ENCODE assay signal across 22 cellular contexts in the genomic region with DNA sequence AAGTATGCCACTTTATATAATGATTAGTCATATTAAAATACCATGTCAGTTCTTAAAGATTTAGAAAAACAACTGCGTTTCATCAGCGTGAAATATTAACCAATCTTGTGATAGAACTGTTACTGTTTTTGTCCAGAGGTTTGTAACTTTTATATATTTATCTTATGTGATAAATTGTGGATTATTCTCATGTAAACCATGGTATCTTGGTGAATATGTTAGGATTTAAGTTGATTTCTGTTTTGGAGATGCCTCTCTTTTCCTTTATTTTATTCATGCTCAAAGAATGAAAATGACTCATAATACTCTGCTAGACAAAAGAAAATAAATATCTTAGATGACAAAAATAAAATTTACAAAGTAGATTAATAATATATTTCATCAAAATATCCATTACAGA.
A peak's percentile ranks its signal among the peaks of the same experiment; 100 is the strongest.
DNase-seq lines count a peak whose midpoint lies in the region; ATAC-seq, FAIRE-seq and TF ChIP-seq lines count a peak whose summit lies in the region.
"Had no signal": no experiment of that assay in that cellular context is flagged by ENCODE, and none has a peak within 500 bp of the region (broad histone marks: within the 10 kb centered on the region; RNA-seq: fewer than 3 reads in every experiment).

No MANE protein-coding gene starts in this region.

- no peak overlapping the region for H2AK9ac ChIP-seq in IMR-90 (replicated peaks; ENCODE audit: low read depth, low read length, poor library complexity)

- no peak overlapping the region for H3K14ac ChIP-seq in IMR-90 (replicated peaks; ENCODE audit: low read depth, low read length)

- TF ChIP-seq CTCF in A549 (IDR thresholded peaks at IDR 0.05) = no peak
- TF ChIP-seq CTCF in IMR-90 (conservative IDR thresholded peaks at IDR 0.05; ENCODE audit: low read depth, low read length) = no peak
- TF ChIP-seq CTCF in brain microvascular endothelial cell (IDR thresholded peaks at IDR 0.05; ENCODE audit: low read depth, low read length, missing control alignments) = no peak

- no peak for DNase-seq in A549 (ENCODE audit: low read depth in 1 of 2, low spot score in 1 of 2)
- DNase-seq in IMR-90 = peak; percentile 43
- no peak for DNase-seq in brain microvascular endothelial cell
- DNase-seq in hepatic stellate cell (ENCODE audit: low spot score) = peak; percentile 2
- no peak for DNase-seq in NCI-H146 (lab: John Stamatoyannopoulos, UW)
- no peak for DNase-seq in cerebellum (ENCODE audit: low spot score)
- no peak for DNase-seq in medulla oblongata (ENCODE audit: extremely low spot score)
- no peak for DNase-seq in NCI-H510A treated with DMSO at 0.1 percent for 48 hours (lab: John Stamatoyannopoulos, UW)
- DNase-seq: HFFc6, MM.1S, NCI-H1105, NCI-H187, NCI-H446, NCI-H774, Peyer's patch, SHP77 had no signal

- no peak overlapping the region for H2AFZ ChIP-seq in IMR-90 (replicated peaks; ENCODE audit: low read length, poor library complexity)

- peak overlapping the region; percentile 22; the same call in 2 of the 3 replicates for H3K4me2 ChIP-seq in A549
- H3K4me2 ChIP-seq in IMR-90 (ENCODE audit: low read depth, low read length) = no peak overlapping the region
- H3K4me2 ChIP-seq: KMS-11 had no signal

- H3K4ac ChIP-seq in IMR-90 (ENCODE audit: low read depth, low read length) = no peak overlapping the region

- H2BK120ac ChIP-seq in IMR-90 (ENCODE audit: low read depth, low read length) = no peak overlapping the region

- no peaks in the 10 kb centered on the region for H3K9me1 ChIP-seq in IMR-90 (ENCODE audit: insufficient read depth, low read length)

- no peak overlapping the region for H2BK20ac ChIP-seq in IMR-90 (ENCODE audit: low read depth, low read length)

- no peak overlapping the region for H2AK5ac ChIP-seq in IMR-90 (ENCODE audit: low read depth, low read length)

- TF ChIP-seq RAD21 in A549 (conservative IDR thresholded peaks at IDR 0.05 in 1 of 2, IDR thresholded peaks at IDR 0.05 in 1 of 2) (no peak), IMR-90 (IDR thresholded peaks at IDR 0.05; ENCODE audit: low read length) (no peak)

- no peak overlapping the region for H3K9ac ChIP-seq in IMR-90 (ENCODE audit: low read depth, low read length)
- H3K9ac ChIP-seq: KMS-11 had no signal

- no peak overlapping the region for H3K23ac ChIP-seq in IMR-90 (ENCODE audit: low read depth, low read length)

- H3K27ac ChIP-seq in A549 (no peak overlapping the region), IMR-90 (ENCODE audit: insufficient read depth, low read length) (no peak overlapping the region), brain microvascular endothelial cell (peak overlapping the region; percentile 39)
- H3K27ac ChIP-seq: 22Rv1, C4-2B, KMS-11, Peyer's patch had no signal

- no peak for ATAC-seq in A549
- peak; percentile 79 for ATAC-seq in IMR-90 (ENCODE audit: low read depth)

- no TSS peak for BruUV-seq in IMR-90 (replicated peaks; lab: Mats Ljungman, UMichigan)

- H4K8ac ChIP-seq in IMR-90 (ENCODE audit: low read depth in 2 of 2, low read length in 2 of 2) = no peak overlapping the region

- no peak overlapping the region for H2BK15ac ChIP-seq in IMR-90 (ENCODE audit: low read depth, low read length)

- H3K4me1 ChIP-seq in A549 (no peaks in the 10 kb centered on the region), IMR-90 (ENCODE audit: control insufficient read depth, insufficient read depth, low read length) (no peaks in the 10 kb centered on the region; the same call in 1 of the 2 replicates)
- H3K4me1 ChIP-seq: Peyer's patch had no signal

- POLR2A ChIA-PET in A549 (lab: Yijun Ruan, JAX) (no interaction called here), IMR-90 (lab: Charles Lee; ENCODE audit: unreplicated experiment) (no interaction called here)

- CTCF ChIA-PET in A549 (lab: Yijun Ruan, JAX) (no interaction called here), IMR-90 (lab: Yijun Ruan, JAX) (interaction anchor here (0.6 kb wide), 1 partner anchor 221 kb away, joined by 3 read pairs; no protein-coding TSS in a partner anchor)

- 56% methylated on average over 2 of the region's 2 CpGs for WGBS in A549 (ENCODE audit: missing lambda C conversion rate)
- WGBS in IMR-90 (ENCODE audit: extremely low coverage in 2 of 2, insufficient read length in 1 of 2), 2 experiments = no CpG with 5 or more reads among the region's 2 CpGs

- intact Hi-C loops in IMR-90 (cut with micrococcal nuclease) = no loop called here

- TF ChIP-seq EP300 in A549 (IDR thresholded peaks at IDR 0.05) = no peak

- in situ Hi-C loops in IMR-90 (cut with MboI; ENCODE audit: low sequenced_read_pairs) (no loop called here), brain microvascular endothelial cell (cut with HindIII; ENCODE audit: low pct_ligation_motif_present, low sequenced_read_pairs) (no loop called here)

- no peaks in the 10 kb centered on the region for H3K9me3 ChIP-seq in A549
- H3K9me3 ChIP-seq in IMR-90 (ENCODE audit: control insufficient read depth, insufficient read depth, low read length) = no peaks in the 10 kb centered on the region
- H3K9me3 ChIP-seq: Peyer's patch had no signal

- H3K79me1 ChIP-seq in IMR-90 (ENCODE audit: low read depth in 1 of 2, low read length in 2 of 2) = no peaks in the 10 kb centered on the region

- H3K36me3 ChIP-seq in IMR-90 (ENCODE audit: control insufficient read depth, insufficient read depth, low read length) = no peaks in the 10 kb centered on the region
- no peaks in the 10 kb centered on the region for H3K36me3 ChIP-seq in brain microvascular endothelial cell (replicated peaks)
- H3K36me3 ChIP-seq: Peyer's patch had no signal

- H3K27me3 ChIP-seq in IMR-90 (ENCODE audit: control insufficient read depth, insufficient read depth, low read length) (no peaks in the 10 kb centered on the region), brain microvascular endothelial cell (replicated peaks) (no peaks in the 10 kb centered on the region)
- H3K27me3 ChIP-seq: Peyer's patch had no signal

- no peak overlapping the region for H2BK5ac ChIP-seq in IMR-90 (ENCODE audit: low read depth, low read length, poor library complexity, severe bottlenecking)

- H3K4me3 ChIP-seq in A549 (no peak overlapping the region), IMR-90 (ENCODE audit: insufficient read depth, low read depth, low read length) (no peak overlapping the region), brain microvascular endothelial cell (ENCODE audit: low read depth, low read length) (no peak overlapping the region)
- H3K4me3 ChIP-seq: Peyer's patch had no signal

- no peak overlapping the region for H4K5ac ChIP-seq in IMR-90 (ENCODE audit: low read depth, low read length)

- dilution Hi-C loops in IMR-90 (cut with HindIII; ENCODE audit: low sequenced_read_pairs, unreplicated experiment) = no loop called here

- FAIRE-seq in A549 (lab: Jason Lieb, UNC) = no peak
- FAIRE-seq: GM12891, GM19239, H1 had no signal

- no peak overlapping the region for H3K18ac ChIP-seq in IMR-90 (ENCODE audit: low read depth, low read length)

- no peak for TF ChIP-seq POLR2A in A549 (IDR thresholded peaks at IDR 0.05; ENCODE audit: low read length)
- no peak for TF ChIP-seq POLR2A in IMR-90 (IDR thresholded peaks at IDR 0.05; ENCODE audit: low read depth, low read length)

- H3K56ac ChIP-seq in IMR-90 (ENCODE audit: extremely low read depth, insufficient read depth, low read length) = no peak overlapping the region

- no peak overlapping the region for H4K91ac ChIP-seq in IMR-90 (ENCODE audit: insufficient read depth, low read depth, low read length)

- H4K20me1 ChIP-seq in IMR-90 (ENCODE audit: insufficient read depth, low read length) = no peaks in the 10 kb centered on the region

TF ChIP-seq in A549, 52 proteins besides CTCF, POLR2A, EP300 and RAD21:
- no peak for TF ChIP-seq JUNB (IDR thresholded peaks at IDR 0.05)
- TF ChIP-seq MAFK (IDR thresholded peaks at IDR 0.05; ENCODE audit: partially characterized antibody) = no peak
- TF ChIP-seq ZNF302 (CRISPR knock-in tag; IDR thresholded peaks at IDR 0.05) = no peak
- TF ChIP-seq EHF (CRISPR knock-in tag; IDR thresholded peaks at IDR 0.05) = no peak
TF ChIP-seq in A549: peak in this region for 0.

TF ChIP-seq in IMR-90, 13 proteins besides CTCF, POLR2A, EP300 and RAD21:
- no peak for TF ChIP-seq MAFK (IDR thresholded peaks at IDR 0.05; ENCODE audit: low read depth, low read length)
- no peak for TF ChIP-seq CEBPB (IDR thresholded peaks at IDR 0.05; ENCODE audit: low read depth, low read length)
- TF ChIP-seq CHD1 (IDR thresholded peaks at IDR 0.05; ENCODE audit: low read depth, low read length) = no peak
- TF ChIP-seq BHLHE40 (IDR thresholded peaks at IDR 0.05; ENCODE audit: low read depth, low read length) = no peak
- TF ChIP-seq, protein P1, sequence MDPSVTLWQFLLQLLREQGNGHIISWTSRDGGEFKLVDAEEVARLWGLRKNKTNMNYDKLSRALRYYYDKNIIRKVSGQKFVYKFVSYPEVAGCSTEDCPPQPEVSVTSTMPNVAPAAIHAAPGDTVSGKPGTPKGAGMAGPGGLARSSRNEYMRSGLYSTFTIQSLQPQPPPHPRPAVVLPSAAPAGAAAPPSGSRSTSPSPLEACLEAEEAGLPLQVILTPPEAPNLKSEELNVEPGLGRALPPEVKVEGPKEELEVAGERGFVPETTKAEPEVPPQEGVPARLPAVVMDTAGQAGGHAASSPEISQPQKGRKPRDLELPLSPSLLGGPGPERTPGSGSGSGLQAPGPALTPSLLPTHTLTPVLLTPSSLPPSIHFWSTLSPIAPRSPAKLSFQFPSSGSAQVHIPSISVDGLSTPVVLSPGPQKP (IDR thresholded peaks at IDR 0.05; ENCODE audit: borderline replicate concordance, low read depth, low read length) = no peak
- no peak for TF ChIP-seq MAZ (IDR thresholded peaks at IDR 0.05; ENCODE audit: borderline replicate concordance, low read depth, low read length)
- TF ChIP-seq SMC3 (IDR thresholded peaks at IDR 0.05; ENCODE audit: low read depth, low read length) = no peak
- TF ChIP-seq MXI1 (IDR thresholded peaks at IDR 0.05; ENCODE audit: borderline replicate concordance, low read depth, low read length) = no peak
- TF ChIP-seq RFX5 (IDR thresholded peaks at IDR 0.05; ENCODE audit: low read depth, low read length) = no peak
- TF ChIP-seq FOS (IDR thresholded peaks at IDR 0.05; ENCODE audit: low read depth, low read length) = no peak
- TF ChIP-seq NFE2L2 (IDR thresholded peaks at IDR 0.05; ENCODE audit: low read depth, low read length) = no peak
- no peak for TF ChIP-seq USF2 (IDR thresholded peaks at IDR 0.05; ENCODE audit: low read depth, low read length)
- no peak for TF ChIP-seq RCOR1 (IDR thresholded peaks at IDR 0.05; ENCODE audit: insufficient replicate concordance, low read length)

Comparison
In these comparisons a context has a peak if more than half of its experiments do, and no peak if none do; other contexts are left out.
1. DNase-seq: peak in IMR-90 (single experiment) and hepatic stellate cell (single experiment); none in A549 (0 of 2), brain microvascular endothelial cell (single experiment), NCI-H146 (single experiment), cerebellum (single experiment), medulla oblongata (single experiment) and NCI-H510A treated with DMSO at 0.1 percent for 48 hours (single experiment).